ENCODE assay signal across 8 cellular contexts in genomic region chr4:8267077-8267476, GRCh38. TPM values are rescaled to one million over a fixed set of nuclear protein-coding genes. Genes with fewer than 3 reads are reported as not detected.
DNase-seq lines count a peak whose midpoint lies in the region; ATAC-seq and TF ChIP-seq lines count a peak whose summit lies in the region.

No MANE protein-coding gene starts in this region.

- no peaks in the 10 kb centered on the region for H3K36me3 Mint-ChIP-seq in WTC11
- H3K36me3 Mint-ChIP-seq in CD8-positive, alpha-beta memory T cell: no peaks in the 10 kb centered on the region

- no peak for TF ChIP-seq POLR2A in gastrocnemius medialis (IDR thresholded peaks at IDR 0.05)

- H3K27me3 Mint-ChIP-seq in WTC11 (ENCODE audit: low read depth): peaks cover 30% of the 10 kb centered on the region
- H3K27me3 Mint-ChIP-seq in CD8-positive, alpha-beta memory T cell: peaks cover 11 to 37% of the 10 kb centered on the region in 2 donors

- ATAC-seq in WTC11 (peak; percentile 68), Right ventricle myocardium superior (ENCODE audit: poor library complexity) (peak; percentile 67), gastrocnemius medialis (peak; percentile 40 to 41)

- H3K27me3 ChIP-seq in gastrocnemius medialis: no peaks in the 10 kb centered on the region
- H3K27me3 ChIP-seq in CD8-positive, alpha-beta memory T cell (ENCODE audit: insufficient read depth, low read length, poor library complexity, severe bottlenecking): no peaks in the 10 kb centered on the region

- H3K4me3 ChIP-seq in gastrocnemius medialis: no peak overlapping the region
- H3K4me3 ChIP-seq in CD8-positive, alpha-beta memory T cell (ENCODE audit: low read length): no peak overlapping the region

- DNase-seq in activated T-cell treated with anti-CD3 and anti-CD28 coated beads for 48 hours (ENCODE audit: low read depth) (peak; percentile 35), activated T-cell treated with anti-CD3 and anti-CD28 coated beads for 4 hours (no peak), Kasumi-1 (lab: John Stamatoyannopoulos, UW) (peak; percentile 71 to 76), WTC11 (ENCODE audit: low spot score) (peak; percentile 78), Right ventricle myocardium superior (peak; percentile 92), gastrocnemius medialis (peak in 1 of 2 donors; percentile 60), anterior cingulate cortex (lab: John Stamatoyannopoulos, UW) (no peak)
- no peak for DNase-seq in CD8-positive, alpha-beta memory T cell

- intact Hi-C loops in Right ventricle myocardium superior (cut with DNase I): no loop called here
- intact Hi-C loops in gastrocnemius medialis (cut with DNase I; ENCODE audit: low total_unique reads): loop anchor here (2.0 kb wide), 2 partner anchors 24 to 136 kb away; no protein-coding TSS in a partner anchor

- CTCF ChIA-PET in WTC11 (lab: Charles Lee): interaction anchor here (0.7 to 2.3 kb wide), 36 partner anchors 10 to 340 kb away, joined by 3 to 32 read pairs (median 5); partner anchors contain the start of gene AFAP1
- CTCF ChIA-PET in CD8-positive, alpha-beta memory T cell (lab: Charles Lee): no interaction called here

- H3K9me3 ChIP-seq in gastrocnemius medialis: no peaks in the 10 kb centered on the region
- H3K9me3 ChIP-seq in CD8-positive, alpha-beta memory T cell (ENCODE audit: low read length): no peaks in the 10 kb centered on the region

- no peak overlapping the region for H3K27ac ChIP-seq in gastrocnemius medialis
- H3K27ac ChIP-seq in CD8-positive, alpha-beta memory T cell (ENCODE audit: low read depth, low read length): no peak overlapping the region

- no peak overlapping the region for H3K4me3 Mint-ChIP-seq in WTC11
- no peak overlapping the region for H3K4me3 Mint-ChIP-seq in CD8-positive, alpha-beta memory T cell

- H3K36me3 ChIP-seq in gastrocnemius medialis: no peaks in the 10 kb centered on the region
- no peaks in the 10 kb centered on the region for H3K36me3 ChIP-seq in CD8-positive, alpha-beta memory T cell (ENCODE audit: insufficient read depth, low read length)

- POLR2A ChIA-PET in WTC11 (lab: Charles Lee): no interaction called here
- POLR2A ChIA-PET in CD8-positive, alpha-beta memory T cell (lab: Charles Lee): no interaction called here

- no peaks in the 10 kb centered on the region for H3K4me1 ChIP-seq in gastrocnemius medialis
- H3K4me1 ChIP-seq in CD8-positive, alpha-beta memory T cell (ENCODE audit: insufficient read depth, low read length): no peaks in the 10 kb centered on the region

- H3K4me1 Mint-ChIP-seq in WTC11: peaks cover 7% of the 10 kb centered on the region; the same call in 1 of the 2 replicates
- no peaks in the 10 kb centered on the region for H3K4me1 Mint-ChIP-seq in CD8-positive, alpha-beta memory T cell

- peak; percentile 65 for TF ChIP-seq CTCF in WTC11 (IDR thresholded peaks at IDR 0.05)
- peak in 4 of 5 experiments; percentile 33 to 65 (median 58) for TF ChIP-seq CTCF in gastrocnemius medialis (IDR thresholded peaks at IDR 0.05 in 4 of 5, conservative IDR thresholded peaks at IDR 0.05 in 1 of 5)

- in situ Hi-C loops in gastrocnemius medialis (cut with MboI; ENCODE audit: low sequenced_read_pairs in 4 of 4): no loop called here

- H3K27ac Mint-ChIP-seq in WTC11: no peak overlapping the region
- no peak overlapping the region for H3K27ac Mint-ChIP-seq in CD8-positive, alpha-beta memory T cell

- H3K9me3 Mint-ChIP-seq in WTC11: no peaks in the 10 kb centered on the region
- no peaks in the 10 kb centered on the region for H3K9me3 Mint-ChIP-seq in CD8-positive, alpha-beta memory T cell

TF ChIP-seq in WTC11, 78 proteins besides CTCF, POLR2A, EP300 and RAD21:
- TF ChIP-seq ELF4 (CRISPR knock-in tag; IDR thresholded peaks at IDR 0.05; ENCODE audit: low read depth): no peak
TF ChIP-seq in WTC11: peak in this region for 0.

RNA-seq across cellular contexts. Expression of gene HTRA3, which starts 2.5 kb away (rescaled TPM):
- total RNA-seq in WTC11 (2021) (2.3 to 5.5 TPM (median 4.8 TPM) in 3 replicates), Right ventricle myocardium superior (123 TPM), gastrocnemius medialis (10 to 100 TPM in 3 of 4 donors, 1 to 10 TPM in 1; 8.4 to 22.2 (median 16.0) TPM)
- total RNA-seq in CD8-positive, alpha-beta memory T cell: not detected
- not detected for polyA plus RNA-seq in CD8-positive, alpha-beta memory T cell

Comparison
In these comparisons a context has a peak if more than half of its experiments do, and no peak if none do; other contexts are left out.
1. DNase-seq: peak in activated T-cell treated with anti-CD3 and anti-CD28 coated beads for 48 hours (single experiment), Kasumi-1 (2 of 2), WTC11 (single experiment) and Right ventricle myocardium superior (single experiment); none in activated T-cell treated with anti-CD3 and anti-CD28 coated beads for 4 hours (single experiment), anterior cingulate cortex (0 of 58) and CD8-positive, alpha-beta memory T cell (0 of 5).
2. Peak in every context shown above with its lines, with median percentiles within 50 percentile points of each other: ATAC-seq.